8 cellular contexts compared by ENCODE assay signal in the genomic region with DNA sequence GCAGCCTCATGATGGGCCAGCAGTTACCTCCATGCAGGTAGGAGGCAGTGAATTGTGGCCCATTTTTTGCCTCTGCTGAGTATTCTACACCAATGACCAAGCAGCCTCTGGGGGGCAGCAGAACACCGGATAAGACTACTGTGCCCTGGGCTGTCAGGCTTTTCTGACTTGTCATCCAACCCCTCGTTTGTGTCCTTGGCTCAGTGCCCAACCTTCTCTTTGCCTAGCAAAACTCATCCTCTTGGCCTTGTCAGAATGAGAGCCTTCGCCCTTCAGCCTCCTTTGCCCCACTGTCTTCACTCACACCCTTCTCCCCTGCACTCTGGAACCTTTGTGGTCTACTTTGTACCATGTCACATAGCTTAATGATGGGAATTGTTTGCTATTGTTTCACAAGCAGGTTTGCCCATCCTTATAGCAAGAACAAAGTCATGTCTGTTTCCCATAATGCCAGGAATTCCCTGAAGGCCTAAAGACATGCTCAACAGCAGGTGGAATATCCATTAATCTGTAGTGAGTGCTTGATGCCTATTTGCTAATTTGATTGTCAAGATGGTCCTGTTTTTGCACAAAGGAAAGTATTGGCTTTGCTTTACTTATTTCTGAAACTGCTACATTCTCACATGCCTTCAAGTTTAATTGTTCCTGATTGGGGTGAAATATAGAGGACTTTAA.
DNase-seq lines count a peak whose midpoint lies in the region; ATAC-seq and TF ChIP-seq lines count a peak whose summit lies in the region.

No MANE protein-coding gene starts in this region.

- ATAC-seq in HG03442 (IDR thresholded peaks at IDR 0.05; ENCODE audit: unreplicated experiment) (peak; percentile 90), left lobe of liver (peak; percentile 100)

- H3K4me3 ChIP-seq in AG10803 (ENCODE audit: low read length) = no peak overlapping the region

- TF ChIP-seq CTCF in AG10803 (conservative IDR thresholded peaks at IDR 0.05; ENCODE audit: low read length) = peak; percentile 87

- DNase-seq in AG10803 (ENCODE audit: low read depth) (peak; percentile 73), GM19238 (ENCODE audit: insufficient read length, low spot score) (peak; percentile 41), NCI-H460 (ENCODE audit: extremely low read depth, low read depth) (peak; percentile 88), cerebellar nuclear complex (lab: John Stamatoyannopoulos, UW) (peak; percentile 61 to 89), left lobe of liver (ENCODE audit: low spot score) (peak; percentile 83)
- DNase-seq in activated CD4-positive, alpha-beta T cell treated with anti-CD3 and anti-CD28 coated beads for 24 hours (ENCODE audit: low read depth in 2 of 2) = peak; percentile 62 to 70
- DNase-seq in stimulated activated CD4-positive, alpha-beta T cell treated with anti-CD3 and anti-CD28 coated beads, TNF-alpha, amount 100 ng/mL, for 24 hours (ENCODE audit: low read depth in 3 of 3) = peak; percentile 44 to 72 (median 55)
